14 cellular contexts compared by ENCODE assay signal in the genomic region with DNA sequence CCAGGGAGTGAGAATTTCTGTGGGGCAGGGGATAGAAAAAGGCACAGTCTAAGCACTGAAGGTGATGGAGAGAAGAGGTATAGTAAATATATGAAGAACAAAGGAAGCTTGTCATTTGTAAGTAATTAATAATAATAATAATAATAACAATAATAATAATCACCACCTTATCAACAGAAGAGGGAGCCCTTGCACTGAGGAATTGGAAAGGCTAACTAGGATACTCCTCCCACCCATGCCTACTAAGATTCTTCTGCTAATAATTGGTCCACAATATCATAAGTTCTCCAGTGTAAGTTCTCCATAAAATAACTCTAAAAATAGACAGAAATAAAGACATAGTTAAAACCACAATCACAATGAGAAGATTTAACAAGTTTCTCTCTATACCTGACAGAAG. TPM values are rescaled to one million over a fixed set of nuclear protein-coding genes. Genes with fewer than 3 reads are reported as not detected.
A peak's percentile ranks its signal among the peaks of the same experiment; 100 is the strongest.
DNase-seq lines count a peak whose midpoint lies in the region; ATAC-seq and TF ChIP-seq lines count a peak whose summit lies in the region.
"Had no signal": no experiment of that assay in that cellular context is flagged by ENCODE, and none has a peak within 500 bp of the region (broad histone marks: within the 10 kb centered on the region; RNA-seq: fewer than 3 reads in every experiment).

No MANE protein-coding gene starts in this region.

- no peak overlapping the region for H3K9ac ChIP-seq in PC-3 (ENCODE audit: low read length)

- H3K4me3 Mint-ChIP-seq in neural crest cell = no peak overlapping the region
- H3K4me3 Mint-ChIP-seq: CD8-positive, alpha-beta memory T cell; stimulated activated naive CD8-positive, alpha-beta T cell treated with anti-CD3 and anti-CD28 coated beads, Interleukin-15, amount 100 ng/mL, for 72 hours had no signal

- ATAC-seq in PC-3 (no peak), GM21423 (IDR thresholded peaks at IDR 0.05; ENCODE audit: unreplicated experiment) (no peak)
- ATAC-seq: stimulated activated naive CD8-positive, alpha-beta T cell treated with anti-CD3 and anti-CD28 coated beads, Interleukin-15, amount 100 ng/mL, for 72 hours had no signal

- H3F3A ChIP-seq in PC-3 (ENCODE audit: low read length, unreplicated experiment) = no peaks in the 10 kb centered on the region

- CTCF ChIA-PET in PC-3 (lab: Charles Lee) = interaction anchor here (0.5 to 1.2 kb wide), 2 partner anchors 79 to 212 kb away, joined by 4 to 11 read pairs; no protein-coding TSS in a partner anchor

- H3K4me2 ChIP-seq in PC-3 (ENCODE audit: low read length) = no peak overlapping the region

- H4K20me1 ChIP-seq in PC-3 (ENCODE audit: low read length) = no peaks in the 10 kb centered on the region

- TF ChIP-seq CTCF in GM13976 (IDR thresholded peaks at IDR 0.05; ENCODE audit: borderline replicate concordance, control extremely low read depth, extremely low read depth, insufficient read depth, missing control alignments) = no peak
- peak; percentile 34; the same call in 1 of the 2 replicates for TF ChIP-seq CTCF in PC-3 (conservative IDR thresholded peaks at IDR 0.05; ENCODE audit: low read depth, low read length)
- peak; percentile 54 for TF ChIP-seq CTCF in neural crest cell (conservative IDR thresholded peaks at IDR 0.05)

- no peaks in the 10 kb centered on the region for H3K79me2 ChIP-seq in PC-3 (ENCODE audit: low read length)

- H3K27ac Mint-ChIP-seq in neural crest cell (ENCODE audit: unreplicated experiment) = no peak overlapping the region
- H3K27ac Mint-ChIP-seq: CD8-positive, alpha-beta memory T cell; stimulated activated naive CD8-positive, alpha-beta T cell treated with anti-CD3 and anti-CD28 coated beads, Interleukin-15, amount 100 ng/mL, for 72 hours had no signal

- in situ Hi-C loops in GM13976 (cut with MboI; ENCODE audit: low sequenced_read_pairs, unreplicated experiment) = no loop called here

- H3K9me3 ChIP-seq in PC-3 (ENCODE audit: low read length) = no peaks in the 10 kb centered on the region

- H3K27me3 Mint-ChIP-seq in neural crest cell (ENCODE audit: low read depth) = no peaks in the 10 kb centered on the region

- no peaks in the 10 kb centered on the region for H3K36me3 Mint-ChIP-seq in neural crest cell (ENCODE audit: low read depth)
- H3K36me3 Mint-ChIP-seq: CD8-positive, alpha-beta memory T cell had no signal

- peaks cover 24% of the 10 kb centered on the region for H3K27me3 ChIP-seq in PC-3 (ENCODE audit: low read length)

- POLR2A ChIA-PET in PC-3 (lab: Charles Lee; ENCODE audit: unreplicated experiment) = no interaction called here

- intact Hi-C loops in PC-3 (cut with micrococcal nuclease) = loop anchor here (1.0 kb wide), 1 partner anchor 213 kb away; no protein-coding TSS in a partner anchor

- no peak overlapping the region for H3K27ac ChIP-seq in PC-3 (ENCODE audit: low read length)

- H3K9me3 Mint-ChIP-seq in neural crest cell = no peaks in the 10 kb centered on the region
- H3K9me3 Mint-ChIP-seq: CD8-positive, alpha-beta memory T cell; stimulated activated naive CD8-positive, alpha-beta T cell treated with anti-CD3 and anti-CD28 coated beads, Interleukin-15, amount 100 ng/mL, for 72 hours had no signal

- H3K36me3 ChIP-seq in PC-3 (ENCODE audit: low read depth, low read length) = no peaks in the 10 kb centered on the region

- no peaks in the 10 kb centered on the region for H3K9me2 ChIP-seq in PC-3 (replicated peaks; ENCODE audit: low read length)

- no TSS peak for BruUV-seq in PC-3 (replicated peaks; lab: Mats Ljungman, UMichigan)

- H3K4me3 ChIP-seq in PC-3 (ENCODE audit: low read length) = no peak overlapping the region

- H2AFZ ChIP-seq in PC-3 (ENCODE audit: low read length) = no peak overlapping the region

- no peaks in the 10 kb centered on the region for H3K4me1 Mint-ChIP-seq in neural crest cell
- H3K4me1 Mint-ChIP-seq: CD8-positive, alpha-beta memory T cell; stimulated activated naive CD8-positive, alpha-beta T cell treated with anti-CD3 and anti-CD28 coated beads, Interleukin-15, amount 100 ng/mL, for 72 hours had no signal

- DNase-seq in GM13976 (ENCODE audit: low spot score) (peak; percentile 33), PC-3 (peak; percentile 54), dermis microvascular lymphatic vessel endothelial cell (ENCODE audit: low read depth in 2 of 2) (peak; percentile 9 to 32), neural crest cell (ENCODE audit: low read depth, low spot score) (no peak), LoVo (ENCODE audit: low spot score) (no peak), anterior cingulate cortex (lab: John Stamatoyannopoulos, UW) (no peak)
- DNase-seq: CD8-positive, alpha-beta memory T cell; HCEC 1CT; IMR-90; midbrain; NCI-H2081 treated with DMSO at 0.1 percent for 48 hours; stimulated activated naive CD8-positive, alpha-beta T cell treated with anti-CD3 and anti-CD28 coated beads, Interleukin-15, amount 100 ng/mL, for 72 hours; T-helper 9 cell had no signal

- no peaks in the 10 kb centered on the region for H3K4me1 ChIP-seq in PC-3 (ENCODE audit: insufficient read depth, low read length)

RNA-seq across cellular contexts. Expression of a gene that starts 0.9 kb away (rescaled TPM):
- total RNA-seq in PC-3 (2014; rRNA removed) = not detected in 2 replicates
- total RNA-seq in dermis microvascular lymphatic vessel endothelial cell = not detected in 2 replicates
- total RNA-seq in neural crest cell = not detected in 2 replicates
- total RNA-seq: CD8-positive, alpha-beta memory T cell; IMR-90 had no signal

RNA-seq across cellular contexts. Expression of a gene that starts 7.3 kb away (rescaled TPM):
- total RNA-seq in PC-3 (2014; rRNA removed) = not detected in 2 replicates
- not detected in 2 replicates for total RNA-seq in dermis microvascular lymphatic vessel endothelial cell
- not detected in 2 replicates for total RNA-seq in neural crest cell
- total RNA-seq: CD8-positive, alpha-beta memory T cell; IMR-90 had no signal

RNA-seq across cellular contexts. Expression of a gene that starts 19.4 kb away (rescaled TPM):
- total RNA-seq in PC-3 (2014; rRNA removed) (not detected in 2 replicates), dermis microvascular lymphatic vessel endothelial cell (not detected in 2 replicates), neural crest cell (not detected in 2 replicates)
- total RNA-seq: CD8-positive, alpha-beta memory T cell; IMR-90 had no signal

RNA-seq across cellular contexts. Expression of a gene that starts 38.7 kb away (rescaled TPM):
- not detected in 2 replicates for total RNA-seq in PC-3 (2014; rRNA removed)
- not detected in 2 replicates for total RNA-seq in dermis microvascular lymphatic vessel endothelial cell
- total RNA-seq in neural crest cell = not detected in 2 replicates
- total RNA-seq: CD8-positive, alpha-beta memory T cell; IMR-90 had no signal

Comparison
In these comparisons a context has a peak if more than half of its experiments do, and no peak if none do; other contexts are left out.
1. DNase-seq: peak in GM13976 (single experiment), PC-3 (single experiment) and dermis microvascular lymphatic vessel endothelial cell (2 of 2); none in neural crest cell (single experiment), LoVo (single experiment) and anterior cingulate cortex (0 of 58).